1 cellular context compared by ENCODE assay signal in the genomic region with DNA sequence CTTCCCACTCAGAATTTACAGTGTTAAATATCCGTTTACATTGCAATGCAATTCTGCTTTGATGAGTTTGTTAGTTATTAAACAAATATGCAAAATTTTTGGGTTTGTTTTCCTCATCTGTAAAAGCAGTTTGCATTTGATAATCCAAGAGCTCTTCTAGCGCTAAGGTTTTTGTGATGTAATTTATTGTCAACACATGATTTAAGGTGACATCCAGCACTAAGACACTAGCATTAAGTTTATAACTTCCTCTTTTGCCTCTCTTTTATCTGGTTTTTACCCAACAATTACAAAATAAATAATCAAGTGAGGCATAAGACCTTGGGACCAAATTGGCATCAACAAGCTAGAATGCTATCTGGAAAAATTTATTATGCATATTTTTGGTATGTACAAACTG.
TF ChIP-seq lines count a peak whose summit lies in the region.

No MANE protein-coding gene starts in this region.

TF ChIP-seq in GM23338, 12 proteins besides CTCF, POLR2A, EP300 and RAD21 (continued from another document):
- TF ChIP-seq, protein P1, sequence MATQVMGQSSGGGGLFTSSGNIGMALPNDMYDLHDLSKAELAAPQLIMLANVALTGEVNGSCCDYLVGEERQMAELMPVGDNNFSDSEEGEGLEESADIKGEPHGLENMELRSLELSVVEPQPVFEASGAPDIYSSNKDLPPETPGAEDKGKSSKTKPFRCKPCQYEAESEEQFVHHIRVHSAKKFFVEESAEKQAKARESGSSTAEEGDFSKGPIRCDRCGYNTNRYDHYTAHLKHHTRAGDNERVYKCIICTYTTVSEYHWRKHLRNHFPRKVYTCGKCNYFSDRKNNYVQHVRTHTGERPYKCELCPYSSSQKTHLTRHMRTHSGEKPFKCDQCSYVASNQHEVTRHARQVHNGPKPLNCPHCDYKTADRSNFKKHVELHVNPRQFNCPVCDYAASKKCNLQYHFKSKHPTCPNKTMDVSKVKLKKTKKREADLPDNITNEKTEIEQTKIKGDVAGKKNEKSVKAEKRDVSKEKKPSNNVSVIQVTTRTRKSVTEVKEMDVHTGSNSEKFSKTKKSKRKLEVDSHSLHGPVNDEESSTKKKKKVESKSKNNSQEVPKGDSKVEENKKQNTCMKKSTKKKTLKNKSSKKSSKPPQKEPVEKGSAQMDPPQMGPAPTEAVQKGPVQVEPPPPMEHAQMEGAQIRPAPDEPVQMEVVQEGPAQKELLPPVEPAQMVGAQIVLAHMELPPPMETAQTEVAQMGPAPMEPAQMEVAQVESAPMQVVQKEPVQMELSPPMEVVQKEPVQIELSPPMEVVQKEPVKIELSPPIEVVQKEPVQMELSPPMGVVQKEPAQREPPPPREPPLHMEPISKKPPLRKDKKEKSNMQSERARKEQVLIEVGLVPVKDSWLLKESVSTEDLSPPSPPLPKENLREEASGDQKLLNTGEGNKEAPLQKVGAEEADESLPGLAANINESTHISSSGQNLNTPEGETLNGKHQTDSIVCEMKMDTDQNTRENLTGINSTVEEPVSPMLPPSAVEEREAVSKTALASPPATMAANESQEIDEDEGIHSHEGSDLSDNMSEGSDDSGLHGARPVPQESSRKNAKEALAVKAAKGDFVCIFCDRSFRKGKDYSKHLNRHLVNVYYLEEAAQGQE (IDR thresholded peaks at IDR 0.05; ENCODE audit: unreplicated experiment) = no peak
- TF ChIP-seq, protein P2, sequence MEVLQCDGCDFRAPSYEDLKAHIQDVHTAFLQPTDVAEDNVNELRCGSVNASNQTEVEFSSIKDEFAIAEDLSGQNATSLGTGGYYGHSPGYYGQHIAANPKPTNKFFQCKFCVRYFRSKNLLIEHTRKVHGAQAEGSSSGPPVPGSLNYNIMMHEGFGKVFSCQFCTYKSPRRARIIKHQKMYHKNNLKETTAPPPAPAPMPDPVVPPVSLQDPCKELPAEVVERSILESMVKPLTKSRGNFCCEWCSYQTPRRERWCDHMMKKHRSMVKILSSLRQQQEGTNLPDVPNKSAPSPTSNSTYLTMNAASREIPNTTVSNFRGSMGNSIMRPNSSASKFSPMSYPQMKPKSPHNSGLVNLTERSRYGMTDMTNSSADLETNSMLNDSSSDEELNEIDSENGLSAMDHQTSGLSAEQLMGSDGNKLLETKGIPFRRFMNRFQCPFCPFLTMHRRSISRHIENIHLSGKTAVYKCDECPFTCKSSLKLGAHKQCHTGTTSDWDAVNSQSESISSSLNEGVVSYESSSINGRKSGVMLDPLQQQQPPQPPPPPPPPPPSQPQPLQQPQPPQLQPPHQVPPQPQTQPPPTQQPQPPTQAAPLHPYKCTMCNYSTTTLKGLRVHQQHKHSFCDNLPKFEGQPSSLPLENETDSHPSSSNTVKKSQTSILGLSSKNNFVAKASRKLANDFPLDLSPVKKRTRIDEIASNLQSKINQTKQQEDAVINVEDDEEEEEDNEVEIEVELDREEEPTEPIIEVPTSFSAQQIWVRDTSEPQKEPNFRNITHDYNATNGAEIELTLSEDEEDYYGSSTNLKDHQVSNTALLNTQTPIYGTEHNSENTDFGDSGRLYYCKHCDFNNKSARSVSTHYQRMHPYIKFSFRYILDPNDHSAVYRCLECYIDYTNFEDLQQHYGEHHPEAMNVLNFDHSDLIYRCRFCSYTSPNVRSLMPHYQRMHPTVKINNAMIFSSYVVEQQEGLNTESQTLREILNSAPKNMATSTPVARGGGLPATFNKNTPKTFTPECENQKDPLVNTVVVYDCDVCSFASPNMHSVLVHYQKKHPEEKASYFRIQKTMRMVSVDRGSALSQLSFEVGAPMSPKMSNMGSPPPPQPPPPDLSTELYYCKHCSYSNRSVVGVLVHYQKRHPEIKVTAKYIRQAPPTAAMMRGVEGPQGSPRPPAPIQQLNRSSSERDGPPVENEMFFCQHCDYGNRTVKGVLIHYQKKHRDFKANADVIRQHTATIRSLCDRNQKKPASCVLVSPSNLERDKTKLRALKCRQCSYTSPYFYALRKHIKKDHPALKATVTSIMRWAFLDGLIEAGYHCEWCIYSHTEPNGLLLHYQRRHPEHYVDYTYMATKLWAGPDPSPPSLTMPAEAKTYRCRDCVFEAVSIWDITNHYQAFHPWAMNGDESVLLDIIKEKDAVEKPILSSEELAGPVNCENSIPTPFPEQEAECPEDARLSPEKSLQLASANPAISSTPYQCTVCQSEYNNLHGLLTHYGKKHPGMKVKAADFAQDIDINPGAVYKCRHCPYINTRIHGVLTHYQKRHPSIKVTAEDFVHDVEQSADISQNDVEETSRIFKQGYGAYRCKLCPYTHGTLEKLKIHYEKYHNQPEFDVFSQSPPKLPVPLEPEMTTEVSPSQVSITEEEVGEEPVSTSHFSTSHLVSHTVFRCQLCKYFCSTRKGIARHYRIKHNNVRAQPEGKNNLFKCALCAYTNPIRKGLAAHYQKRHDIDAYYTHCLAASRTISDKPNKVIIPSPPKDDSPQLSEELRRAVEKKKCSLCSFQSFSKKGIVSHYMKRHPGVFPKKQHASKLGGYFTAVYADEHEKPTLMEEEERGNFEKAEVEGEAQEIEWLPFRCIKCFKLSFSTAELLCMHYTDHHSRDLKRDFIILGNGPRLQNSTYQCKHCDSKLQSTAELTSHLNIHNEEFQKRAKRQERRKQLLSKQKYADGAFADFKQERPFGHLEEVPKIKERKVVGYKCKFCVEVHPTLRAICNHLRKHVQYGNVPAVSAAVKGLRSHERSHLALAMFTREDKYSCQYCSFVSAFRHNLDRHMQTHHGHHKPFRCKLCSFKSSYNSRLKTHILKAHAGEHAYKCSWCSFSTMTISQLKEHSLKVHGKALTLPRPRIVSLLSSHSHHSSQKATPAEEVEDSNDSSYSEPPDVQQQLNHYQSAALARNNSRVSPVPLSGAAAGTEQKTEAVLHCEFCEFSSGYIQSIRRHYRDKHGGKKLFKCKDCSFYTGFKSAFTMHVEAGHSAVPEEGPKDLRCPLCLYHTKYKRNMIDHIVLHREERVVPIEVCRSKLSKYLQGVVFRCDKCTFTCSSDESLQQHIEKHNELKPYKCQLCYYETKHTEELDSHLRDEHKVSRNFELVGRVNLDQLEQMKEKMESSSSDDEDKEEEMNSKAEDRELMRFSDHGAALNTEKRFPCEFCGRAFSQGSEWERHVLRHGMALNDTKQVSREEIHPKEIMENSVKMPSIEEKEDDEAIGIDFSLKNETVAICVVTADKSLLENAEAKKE (CRISPR knock-in tag; IDR thresholded peaks at IDR 0.05) = no peak
- no peak for TF ChIP-seq ZNF331 (CRISPR knock-in tag; IDR thresholded peaks at IDR 0.05; ENCODE audit: low read depth)
- TF ChIP-seq CREB1 (CRISPR knock-in tag; IDR thresholded peaks at IDR 0.05; ENCODE audit: low read depth) = no peak
